ENCODE assay signal across 20 cellular contexts in the genomic region with DNA sequence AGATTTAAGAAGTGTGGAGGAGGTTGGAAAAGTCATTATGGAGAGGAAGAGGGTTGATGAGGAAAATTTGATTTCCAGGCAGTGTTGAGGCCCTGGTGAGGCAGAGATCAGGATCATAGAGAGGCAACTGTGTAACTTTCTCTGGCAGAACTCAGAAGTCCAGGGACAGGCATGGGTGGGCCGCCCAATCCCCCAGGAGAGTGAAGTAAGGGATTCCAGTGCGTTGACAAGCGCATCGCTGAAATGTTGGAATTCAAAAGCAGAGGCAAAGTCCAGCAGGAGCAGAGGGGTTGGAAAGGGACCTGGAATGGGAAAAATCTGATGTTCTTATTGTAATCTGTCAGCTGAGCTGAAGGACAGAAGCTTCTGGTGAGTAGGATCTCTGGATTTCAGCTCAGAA.
DNase-seq lines count a peak whose midpoint lies in the region; ATAC-seq and TF ChIP-seq lines count a peak whose summit lies in the region.
"Had no signal": no experiment of that assay in that cellular context is flagged by ENCODE, and none has a peak within 500 bp of the region (broad histone marks: within the 10 kb centered on the region; RNA-seq: fewer than 3 reads in every experiment).

No MANE protein-coding gene starts in this region.

- intact Hi-C loops in dorsolateral prefrontal cortex (cut with DNase I), result loop anchor here in 1 of 2 donors (5.0 kb wide), 1 partner anchor 35 kb away; no protein-coding TSS in a partner anchor

- TF ChIP-seq CTCF in dorsolateral prefrontal cortex (IDR thresholded peaks at IDR 0.05 in 54 of 56, conservative IDR thresholded peaks at IDR 0.05 in 2 of 56; ENCODE audit: low read depth in 1 of 56, partially characterized antibody in 56 of 56) (no peak), progenitor cell of endocrine pancreas (IDR thresholded peaks at IDR 0.05; ENCODE audit: unreplicated experiment) (no peak)

- no peaks in the 10 kb centered on the region for H3K27me3 Mint-ChIP-seq in T-helper 1 cell treated with Interleukin-12 subunit alpha and Interleukin-12 subunit beta and Interleukin-4 antibody, amounts not matched to agents 30 μg/mL and 1 μg/mL, for 36 hours (ENCODE audit: low read depth)
- H3K27me3 Mint-ChIP-seq in IgD-negative memory B cell (no peaks in the 10 kb centered on the region), progenitor cell of endocrine pancreas (no peaks in the 10 kb centered on the region)

- peak overlapping the region in 31 of 59 donors; percentile 1 to 69 (median 34) for H3K4me3 ChIP-seq in dorsolateral prefrontal cortex
- H3K4me3 ChIP-seq: esophagus squamous epithelium, GM23338, heart right ventricle, smooth muscle cell had no signal

- peak overlapping the region in 57 of 59 donors; percentile 5 to 100 (median 77) for H3K27ac ChIP-seq in dorsolateral prefrontal cortex
- H3K27ac ChIP-seq: 22Rv1, C4-2B, esophagus squamous epithelium, heart right ventricle, HL-60, KMS-11 had no signal

- peak overlapping the region; percentile 4 for H3K4me3 Mint-ChIP-seq in T-helper 1 cell treated with Interleukin-12 subunit alpha and Interleukin-12 subunit beta and Interleukin-4 antibody, amounts not matched to agents 30 μg/mL and 1 μg/mL, for 36 hours
- H3K4me3 Mint-ChIP-seq in IgD-negative memory B cell (no peak overlapping the region), progenitor cell of endocrine pancreas (ENCODE audit: low read depth) (no peak overlapping the region)
- H3K4me3 Mint-ChIP-seq: GM23338 had no signal

- DNase-seq in T-helper 1 cell (no peak), dorsolateral prefrontal cortex (no peak), progenitor cell of endocrine pancreas (ENCODE audit: low spot score, unreplicated experiment) (no peak), KG1 (lab: John Stamatoyannopoulos, UW) (no peak), NCI-H187 (lab: John Stamatoyannopoulos, UW) (no peak)
- DNase-seq: activated T-cell treated with anti-CD3 and anti-CD28 coated beads, Interleukin-2, amount 50 U/mL, for 48 hours; dermis blood vessel endothelial cell; esophagus squamous epithelium; heart right ventricle; NCI-H1092 treated with DMSO at 0.1 percent for 48 hours; NCI-H2171 treated with DMSO at 0.1 percent for 48 hours had no signal

- H3K27me3 ChIP-seq in dorsolateral prefrontal cortex, result no peaks in the 10 kb centered on the region
- H3K27me3 ChIP-seq: esophagus squamous epithelium, heart right ventricle had no signal

- peaks cover 82% of the 10 kb centered on the region for H3K4me1 Mint-ChIP-seq in T-helper 1 cell treated with Interleukin-12 subunit alpha and Interleukin-12 subunit beta and Interleukin-4 antibody, amounts not matched to agents 30 μg/mL and 1 μg/mL, for 36 hours (ENCODE audit: low read depth)
- H3K4me1 Mint-ChIP-seq in IgD-negative memory B cell (peaks cover 55 to 72% (median 65%) of the 10 kb centered on the region in 3 donors), progenitor cell of endocrine pancreas (ENCODE audit: low read depth) (peaks cover 33% of the 10 kb centered on the region)

- peak overlapping the region; percentile 76 for H3K27ac Mint-ChIP-seq in T-helper 1 cell treated with Interleukin-12 subunit alpha and Interleukin-12 subunit beta and Interleukin-4 antibody, amounts not matched to agents 30 μg/mL and 1 μg/mL, for 36 hours
- H3K27ac Mint-ChIP-seq in IgD-negative memory B cell (peak overlapping the region; percentile 27 to 95 (median 42)), progenitor cell of endocrine pancreas (peak overlapping the region; percentile 29)
- H3K27ac Mint-ChIP-seq: GM23338 had no signal

- peaks cover 8% of the 10 kb centered on the region for H3K9me3 Mint-ChIP-seq in T-helper 1 cell treated with Interleukin-12 subunit alpha and Interleukin-12 subunit beta and Interleukin-4 antibody, amounts not matched to agents 30 μg/mL and 1 μg/mL, for 36 hours
- H3K9me3 Mint-ChIP-seq in IgD-negative memory B cell, result peaks cover 0 to 5% (median 0%) of the 10 kb centered on the region in 3 donors
- peaks cover 4% of the 10 kb centered on the region for H3K9me3 Mint-ChIP-seq in progenitor cell of endocrine pancreas (ENCODE audit: low read depth)

- no peak for ATAC-seq in GM19463 (IDR thresholded peaks at IDR 0.05; ENCODE audit: unreplicated experiment)
- ATAC-seq: GM23338 had no signal

- H3K36me3 Mint-ChIP-seq in T-helper 1 cell treated with Interleukin-12 subunit alpha and Interleukin-12 subunit beta and Interleukin-4 antibody, amounts not matched to agents 30 μg/mL and 1 μg/mL, for 36 hours (ENCODE audit: low read depth), result peaks cover 64% of the 10 kb centered on the region
- H3K36me3 Mint-ChIP-seq in IgD-negative memory B cell (peaks cover 15% of the 10 kb centered on the region), progenitor cell of endocrine pancreas (ENCODE audit: insufficient read depth) (peaks cover 31% of the 10 kb centered on the region)
